In the genomic region with DNA sequence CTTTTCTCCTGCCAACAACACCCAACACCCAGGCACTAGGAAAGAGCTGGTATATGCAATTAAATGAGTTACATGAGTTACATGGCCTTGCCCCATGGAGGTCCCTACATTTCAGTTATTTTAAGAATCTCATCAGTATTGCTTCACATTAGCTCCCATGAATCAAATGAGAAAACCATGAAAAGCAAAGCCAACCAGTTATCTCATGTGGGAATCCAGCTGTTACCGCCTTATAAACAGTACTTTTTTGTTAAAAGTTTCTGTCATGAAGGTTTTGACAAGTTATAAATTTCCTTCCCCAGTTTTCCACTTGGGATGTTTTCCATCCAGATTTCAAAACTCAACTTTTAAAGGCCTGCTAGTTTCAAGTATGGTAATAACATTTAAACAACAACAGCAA, we compare ENCODE assay signal across 18 cellular contexts.
"Had no signal": no experiment of that assay in that cellular context is flagged by ENCODE, and none has a peak within 500 bp of the region (broad histone marks: within the 10 kb centered on the region; RNA-seq: fewer than 3 reads in every experiment).

No MANE protein-coding gene starts in this region.

- H3K4me1 ChIP-seq: breast epithelium, parathyroid adenoma had no signal

- H3K9me3 ChIP-seq: mucosa of descending colon, neutrophil had no signal

- H3K9ac ChIP-seq: parathyroid adenoma had no signal

- H3K36me3 ChIP-seq: breast epithelium, neutrophil had no signal

- H3K27ac ChIP-seq: breast epithelium, neutrophil, parathyroid adenoma had no signal

- H3K27me3 ChIP-seq: breast epithelium, neutrophil had no signal

- DNase-seq: activated CD4-positive, alpha-beta T cell treated with anti-CD3 and anti-CD28 coated beads, Interleukin-2, amount 10 ng/mL, durations not matched to agents 24 days and 14 days; activated CD8-positive, alpha-beta T cell treated with anti-CD3 and anti-CD28 coated beads for 36 hours; activated naive CD4-positive, alpha-beta T cell treated with Interleukin-2 at 50 U/mL for 16 hours; activated naive CD8-positive, alpha-beta T cell treated with anti-CD3 and anti-CD28 coated beads, Interleukin-2, amount 10 ng/mL, durations not matched to agents 7 days and 5 days; activated T-cell treated with anti-CD3 and anti-CD28 coated beads, Interleukin-2, amount 50 U/mL, for 24 hours; amygdala; cerebellar nuclear complex; cortex of kidney; effector CD4-positive, alpha-beta T cell; hypothalamus; islet precursor cell; mesenchymal stem cell; mucosa of descending colon; naive thymus-derived CD8-positive, alpha-beta T cell; stimulated activated naive B cell treated with anti-CD40 and anti-IgM and Interleukin-4, amounts not matched to agents 10 μg/mL and 1 μg/mL and 100 μg/mL, for 72 hours had no signal

- H3K4me3 ChIP-seq: breast epithelium, mucosa of descending colon had no signal
